Comparison of ENCODE assay signal across 19 cellular contexts in the genomic region with DNA sequence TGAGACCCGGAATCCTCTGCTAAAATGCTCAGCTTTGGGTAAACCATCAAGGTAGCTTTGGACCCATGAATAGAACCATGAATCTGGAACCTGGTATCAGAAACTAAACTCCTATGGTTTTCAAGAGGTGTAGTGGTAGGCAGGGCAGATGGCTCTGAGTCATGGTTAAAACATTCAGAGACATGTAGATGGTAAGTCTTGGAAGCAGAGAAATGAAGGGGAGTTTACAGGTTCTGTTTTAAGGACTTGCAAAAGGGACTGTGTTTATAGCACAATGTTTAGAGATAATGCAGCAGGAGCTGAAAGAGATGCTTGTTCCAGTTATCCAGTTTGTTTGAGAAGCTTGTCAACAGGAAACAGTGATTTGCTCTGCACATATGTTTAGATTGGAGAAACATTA.
DNase-seq lines count a peak whose midpoint lies in the region; ATAC-seq and FAIRE-seq lines count a peak whose summit lies in the region.
"Had no signal": no experiment of that assay in that cellular context is flagged by ENCODE, and none has a peak within 500 bp of the region (broad histone marks: within the 10 kb centered on the region; RNA-seq: fewer than 3 reads in every experiment).

No MANE protein-coding gene starts in this region.

- no peak for ATAC-seq in GM18868 (IDR thresholded peaks at IDR 0.05; ENCODE audit: unreplicated experiment)
- ATAC-seq: activated T-cell treated with anti-CD3 and anti-CD28 coated beads, Interleukin-2, amount 50 U/mL, for 72 hours; heart left ventricle; right cardiac atrium had no signal

- peak; percentile 43 for DNase-seq in HTR-8/SVneo (ENCODE audit: insufficient read length, low spot score)
- DNase-seq in astrocyte of the hippocampus (ENCODE audit: low read depth, low spot score), result peak; percentile 30
- peak; percentile 41 for DNase-seq in glomerular visceral epithelial cell (ENCODE audit: extremely low spot score)
- DNase-seq in retina, result no peak
- no peak for DNase-seq in NCI-H2171 (lab: John Stamatoyannopoulos, UW)
- DNase-seq in RKO (ENCODE audit: low spot score), result no peak
- DNase-seq: activated T-cell treated with anti-CD3 and anti-CD28 coated beads, Interleukin-2, amount 50 U/mL, for 72 hours; dorsolateral prefrontal cortex; erythroblast; GOT3; heart left ventricle; MM.1S; NCI-H1436 treated with DMSO at 0.1 percent for 48 hours; NCI-H82; right cardiac atrium; stimulated activated CD4-positive, alpha-beta T cell treated with anti-CD3 and anti-CD28 coated beads, Interleukin-15, amount 100 ng/mL, for 24 hours; T1000; testis had no signal

- FAIRE-seq in HTR-8/SVneo (lab: Jason Lieb, UNC), result peak; percentile 9

Comparison
In these comparisons a context has a peak if more than half of its experiments do, and no peak if none do; other contexts are left out.
1. DNase-seq: peak in HTR-8/SVneo (single experiment), astrocyte of the hippocampus (single experiment) and glomerular visceral epithelial cell (single experiment); none in retina (single experiment), NCI-H2171 (single experiment) and RKO (single experiment).